In genomic region chr21:21247441-21247840, GRCh38 we compare ENCODE assay signal across 29 cellular contexts.
DNase-seq lines count a peak whose midpoint lies in the region; ATAC-seq, FAIRE-seq and TF ChIP-seq lines count a peak whose summit lies in the region.
"Had no signal": no experiment of that assay in that cellular context is flagged by ENCODE, and none has a peak within 500 bp of the region (broad histone marks: within the 10 kb centered on the region; RNA-seq: fewer than 3 reads in every experiment).

No MANE protein-coding gene starts in this region.

- no peak overlapping the region for H3K4me3 Mint-ChIP-seq in astrocyte (ENCODE audit: unreplicated experiment)
- H3K4me3 Mint-ChIP-seq: activated CD4-positive, alpha-beta memory T cell treated with anti-CD3 and anti-CD28 coated beads for 36 hours; activated T-cell treated with anti-CD3 and anti-CD28 coated beads, Interleukin-2, amount 50 U/mL, for 72 hours; brain; immature natural killer cell; memory B cell; neural crest cell; stimulated activated effector memory CD8-positive, alpha-beta T cell treated with anti-CD3 and anti-CD28 coated beads, Interleukin-12 subunit alpha, Interleukin-12 subunit beta, amount 100 ng/mL, for 72 hours had no signal

- H3K27me3 ChIP-seq in astrocyte (ENCODE audit: insufficient read depth, low read length) (no peaks in the 10 kb centered on the region), SJCRH30 (no peaks in the 10 kb centered on the region; the same call in 1 of the 2 replicates), foreskin keratinocyte (no peaks in the 10 kb centered on the region)
- H3K27me3 ChIP-seq: esophagus squamous epithelium, pancreas had no signal

- no peak overlapping the region for H2AFZ ChIP-seq in astrocyte (ENCODE audit: low read depth, low read length)

- H3K4me2 ChIP-seq in astrocyte (ENCODE audit: low read length): no peak overlapping the region
- H3K4me2 ChIP-seq: BLaER1 treated with 17β-estradiol and CSF1 and Interleukin-3, amounts not matched to agents 10 nM and 100 nM had no signal

- no peaks in the 10 kb centered on the region for H4K20me1 ChIP-seq in astrocyte (ENCODE audit: insufficient read depth, low read length)
- H4K20me1 ChIP-seq: BLaER1 treated with 17β-estradiol and CSF1 and Interleukin-3, amounts not matched to agents 10 nM and 100 nM had no signal

- no peak for TF ChIP-seq POLR2A in H54 (IDR thresholded peaks at IDR 0.05; ENCODE audit: low read depth, low read length)

- no peak for ATAC-seq in GM18861 (IDR thresholded peaks at IDR 0.05; ENCODE audit: unreplicated experiment)
- no peak for ATAC-seq in foreskin keratinocyte
- ATAC-seq: activated T-cell treated with anti-CD3 and anti-CD28 coated beads, Interleukin-2, amount 50 U/mL, for 72 hours; pancreas; stimulated activated effector memory CD8-positive, alpha-beta T cell treated with anti-CD3 and anti-CD28 coated beads, Interleukin-12 subunit alpha, Interleukin-12 subunit beta, amount 100 ng/mL, for 72 hours had no signal

- no peaks in the 10 kb centered on the region for H3K9me3 Mint-ChIP-seq in astrocyte (ENCODE audit: unreplicated experiment)

- DNase-seq in H54 (ENCODE audit: insufficient read length, low spot score): no peak
- DNase-seq in NCI-H460 (ENCODE audit: extremely low read depth, low read depth): peak; percentile 24
- peak; percentile 41 for DNase-seq in astrocyte (ENCODE audit: low read depth)
- no peak for DNase-seq in frontal cortex (ENCODE audit: low spot score in 2 of 2)
- DNase-seq in SJCRH30: no peak
- no peak for DNase-seq in mesenteric fat pad (ENCODE audit: low spot score)
- no peak for DNase-seq in foreskin keratinocyte
- DNase-seq: activated CD4-positive, alpha-beta memory T cell treated with anti-CD3 and anti-CD28 coated beads for 36 hours; activated CD4-positive, alpha-beta T cell treated with anti-CD3 and anti-CD28 coated beads for 1 hour; activated T-cell treated with anti-CD3 and anti-CD28 coated beads, Interleukin-2, amount 50 U/mL, for 72 hours; cerebellar nuclear complex; COR-L47; DMS79; esophagus squamous epithelium; GF-D8; immature natural killer cell; KBM-7; NCI-H1417 treated with DMSO at 0.1 percent for 48 hours; NCI-H2081 treated with DMSO at 0.1 percent for 48 hours; NCI-H2227 treated with DMSO at 0.1 percent for 48 hours; pancreas; stimulated activated CD4-positive, alpha-beta T cell treated with anti-CD3 and anti-CD28 coated beads, Interleukin-15, amount 100 ng/mL, for 24 hours had no signal

- H3K9me3 ChIP-seq in astrocyte (ENCODE audit: insufficient read depth, low read depth, low read length) (no peaks in the 10 kb centered on the region), SJCRH30 (replicated peaks) (no peaks in the 10 kb centered on the region)
- H3K9me3 ChIP-seq: BLaER1 treated with 17β-estradiol and CSF1 and Interleukin-3, amounts not matched to agents 10 nM and 100 nM; pancreas had no signal

- TF ChIP-seq CTCF in astrocyte (IDR thresholded peaks at IDR 0.05; ENCODE audit: insufficient read depth, low read depth, low read length): no peak
- no peak for TF ChIP-seq CTCF in foreskin keratinocyte (conservative IDR thresholded peaks at IDR 0.05)

- H3K4me3 ChIP-seq in astrocyte (ENCODE audit: insufficient read depth, low read depth, low read length): no peak overlapping the region
- no peak overlapping the region for H3K4me3 ChIP-seq in SJCRH30
- H3K4me3 ChIP-seq: BLaER1 treated with 17β-estradiol and CSF1 and Interleukin-3, amounts not matched to agents 10 nM and 100 nM; esophagus squamous epithelium; pancreas had no signal

- no peaks in the 10 kb centered on the region for H3K36me3 Mint-ChIP-seq in astrocyte (ENCODE audit: low read depth, unreplicated experiment)
- H3K36me3 Mint-ChIP-seq: activated CD4-positive, alpha-beta memory T cell treated with anti-CD3 and anti-CD28 coated beads for 36 hours; brain; memory B cell; stimulated activated effector memory CD8-positive, alpha-beta T cell treated with anti-CD3 and anti-CD28 coated beads, Interleukin-12 subunit alpha, Interleukin-12 subunit beta, amount 100 ng/mL, for 72 hours had no signal

- H3K27ac ChIP-seq in astrocyte (ENCODE audit: low read depth, low read length) (no peak overlapping the region), SJCRH30 (no peak overlapping the region), foreskin keratinocyte (no peak overlapping the region)
- H3K27ac ChIP-seq: BLaER1 treated with 17β-estradiol and CSF1 and Interleukin-3, amounts not matched to agents 10 nM and 100 nM; esophagus squamous epithelium; pancreas had no signal

- H3K4me1 Mint-ChIP-seq in astrocyte (ENCODE audit: low read depth, unreplicated experiment): no peaks in the 10 kb centered on the region
- H3K4me1 Mint-ChIP-seq: brain; immature natural killer cell; memory B cell; neural crest cell; stimulated activated effector memory CD8-positive, alpha-beta T cell treated with anti-CD3 and anti-CD28 coated beads, Interleukin-12 subunit alpha, Interleukin-12 subunit beta, amount 100 ng/mL, for 72 hours had no signal

- H3K27ac Mint-ChIP-seq in astrocyte (ENCODE audit: unreplicated experiment): no peak overlapping the region
- H3K27ac Mint-ChIP-seq: activated CD4-positive, alpha-beta memory T cell treated with anti-CD3 and anti-CD28 coated beads for 36 hours; activated T-cell treated with anti-CD3 and anti-CD28 coated beads, Interleukin-2, amount 50 U/mL, for 72 hours; brain; immature natural killer cell; memory B cell; stimulated activated effector memory CD8-positive, alpha-beta T cell treated with anti-CD3 and anti-CD28 coated beads, Interleukin-12 subunit alpha, Interleukin-12 subunit beta, amount 100 ng/mL, for 72 hours had no signal

- H3K36me3 ChIP-seq in astrocyte (ENCODE audit: insufficient read depth, low read length): no peaks in the 10 kb centered on the region
- H3K36me3 ChIP-seq in SJCRH30: no peaks in the 10 kb centered on the region
- H3K36me3 ChIP-seq: BLaER1 treated with 17β-estradiol and CSF1 and Interleukin-3, amounts not matched to agents 10 nM and 100 nM; esophagus squamous epithelium; pancreas had no signal

- H3K9ac ChIP-seq in astrocyte (ENCODE audit: low read length): no peak overlapping the region
- H3K9ac ChIP-seq: BLaER1 treated with 17β-estradiol and CSF1 and Interleukin-3, amounts not matched to agents 10 nM and 100 nM had no signal

- FAIRE-seq in H54 (lab: Jason Lieb, UNC) (peak; percentile 41), astrocyte (lab: Jason Lieb, UNC) (no peak), frontal cortex (lab: Jason Lieb, UNC) (peak; percentile 39)
- FAIRE-seq: pancreas, TTC549 had no signal

- no peaks in the 10 kb centered on the region for H3K79me2 ChIP-seq in astrocyte (ENCODE audit: insufficient read depth, low read length)

- H3K4me1 ChIP-seq in astrocyte (ENCODE audit: insufficient read depth, low read length) (no peaks in the 10 kb centered on the region), SJCRH30 (no peaks in the 10 kb centered on the region), foreskin keratinocyte (no peaks in the 10 kb centered on the region)
- H3K4me1 ChIP-seq: esophagus squamous epithelium, pancreas had no signal

- H3K27me3 Mint-ChIP-seq in astrocyte (ENCODE audit: low read depth, unreplicated experiment): no peaks in the 10 kb centered on the region
- H3K27me3 Mint-ChIP-seq: activated CD4-positive, alpha-beta memory T cell treated with anti-CD3 and anti-CD28 coated beads for 36 hours; memory B cell had no signal

Comparison
In these comparisons a context has a peak if more than half of its experiments do, and no peak if none do; other contexts are left out.
1. DNase-seq: peak in NCI-H460 (single experiment) and astrocyte (single experiment); none in H54 (single experiment), frontal cortex (0 of 2), SJCRH30 (0 of 2), mesenteric fat pad (single experiment) and foreskin keratinocyte (0 of 2).